30 cellular contexts compared by ENCODE assay signal in genomic region chr2:129139380-129139779, GRCh38.
"Had no signal": no experiment of that assay in that cellular context is flagged by ENCODE, and none has a peak within 500 bp of the region (broad histone marks: within the 10 kb centered on the region; RNA-seq: fewer than 3 reads in every experiment).

No MANE protein-coding gene starts in this region.

- H3K4me1 ChIP-seq: adrenal gland, colonic mucosa had no signal

- H3K27me3 ChIP-seq: adrenal gland, body of pancreas, cardiac muscle cell, colonic mucosa had no signal

- ATAC-seq: activated CD8-positive, alpha-beta T cell treated with anti-CD3 and anti-CD28 coated beads for 36 hours; activated naive CD8-positive, alpha-beta T cell treated with anti-CD3 and anti-CD28 coated beads, Interleukin-2, amount 50 U/mL, for 24 hours; body of pancreas; T-helper 17 cell; WTC11 had no signal

- H3K9me3 ChIP-seq: adrenal gland, body of pancreas, colonic mucosa had no signal

- H3K36me3 ChIP-seq: adrenal gland, cardiac muscle cell, colonic mucosa had no signal

- DNase-seq: activated CD4-positive, alpha-beta T cell treated with anti-CD3 and anti-CD28 coated beads for 1 hour; activated CD4-positive, alpha-beta T cell treated with anti-CD3 and anti-CD28 coated beads for 4 hours; activated CD4-positive, alpha-beta T cell treated with anti-CD3 and anti-CD28 coated beads, Interleukin-2, amount 50 U/mL, for 1 hour; activated CD4-positive, alpha-beta T cell treated with anti-CD3 and anti-CD28 coated beads, Interleukin-2, amount 50 U/mL, for 48 hours; activated CD8-positive, alpha-beta memory T cell treated with anti-CD3 and anti-CD28 coated beads for 24 hours; activated CD8-positive, alpha-beta memory T cell treated with anti-CD3 and anti-CD28 coated beads, Interleukin-2, amount 50 U/mL, for 4 hours; activated CD8-positive, alpha-beta T cell treated with anti-CD3 and anti-CD28 coated beads for 36 hours; activated effector memory CD4-positive, alpha-beta T cell treated with anti-CD3 and anti-CD28 coated beads, Interleukin-2, amount 50 U/mL, for 16 hours; activated naive CD4-positive, alpha-beta T cell treated with anti-CD3 and anti-CD28 coated beads for 36 hours; activated naive CD8-positive, alpha-beta T cell treated with anti-CD3 and anti-CD28 coated beads for 36 hours; activated naive CD8-positive, alpha-beta T cell treated with anti-CD3 and anti-CD28 coated beads, Interleukin-2, amount 50 U/mL, for 24 hours; activated T-cell treated with anti-CD3 and anti-CD28 coated beads, Interleukin-2, amount 50 U/mL, for 1 hour; activated T-cell treated with anti-CD3 and anti-CD28 coated beads, Interleukin-2, amount 50 U/mL, for 48 hours; adrenal gland; amygdala; aorta; body of pancreas; central memory CD4-positive, alpha-beta T cell; cerebellar nuclear complex; colonic mucosa; effector memory CD4-positive, alpha-beta T cell; endodermal cell; erythroblast; foreskin fibroblast; head of caudate nucleus; T-helper 1 cell; T-helper 17 cell; T1000 had no signal

- H3K4me3 ChIP-seq: adrenal gland, body of pancreas, cardiac muscle cell, colonic mucosa had no signal

- H3K27ac ChIP-seq: adrenal gland, body of pancreas, cardiac muscle cell, colonic mucosa had no signal
